ENCODE assay signal across 1 cellular context in the genomic region with DNA sequence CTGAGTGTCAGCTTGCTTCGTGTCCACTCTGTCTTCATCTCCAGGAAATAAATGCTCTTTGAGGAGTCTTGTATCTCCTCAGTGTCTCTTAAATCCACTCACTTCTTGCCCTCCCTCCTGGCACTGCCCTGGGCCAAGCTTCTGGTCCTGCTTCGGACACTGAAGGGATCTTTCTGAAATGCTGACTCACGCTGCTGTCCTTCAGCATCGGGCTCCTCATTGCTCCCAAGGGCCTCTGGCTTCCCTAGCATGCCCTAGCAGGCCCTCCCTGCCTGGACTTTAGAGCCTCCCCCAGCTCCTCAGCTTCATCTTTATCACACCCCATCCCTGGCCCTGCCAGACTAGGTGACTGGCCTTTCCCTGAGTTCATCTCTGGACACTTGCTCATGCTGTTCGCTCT.
TF ChIP-seq lines count a peak whose summit lies in the region.

No MANE protein-coding gene starts in this region.

TF ChIP-seq in GM23338, 12 proteins besides CTCF, POLR2A, EP300 and RAD21 (continued from another document):
- TF ChIP-seq, protein P1, sequence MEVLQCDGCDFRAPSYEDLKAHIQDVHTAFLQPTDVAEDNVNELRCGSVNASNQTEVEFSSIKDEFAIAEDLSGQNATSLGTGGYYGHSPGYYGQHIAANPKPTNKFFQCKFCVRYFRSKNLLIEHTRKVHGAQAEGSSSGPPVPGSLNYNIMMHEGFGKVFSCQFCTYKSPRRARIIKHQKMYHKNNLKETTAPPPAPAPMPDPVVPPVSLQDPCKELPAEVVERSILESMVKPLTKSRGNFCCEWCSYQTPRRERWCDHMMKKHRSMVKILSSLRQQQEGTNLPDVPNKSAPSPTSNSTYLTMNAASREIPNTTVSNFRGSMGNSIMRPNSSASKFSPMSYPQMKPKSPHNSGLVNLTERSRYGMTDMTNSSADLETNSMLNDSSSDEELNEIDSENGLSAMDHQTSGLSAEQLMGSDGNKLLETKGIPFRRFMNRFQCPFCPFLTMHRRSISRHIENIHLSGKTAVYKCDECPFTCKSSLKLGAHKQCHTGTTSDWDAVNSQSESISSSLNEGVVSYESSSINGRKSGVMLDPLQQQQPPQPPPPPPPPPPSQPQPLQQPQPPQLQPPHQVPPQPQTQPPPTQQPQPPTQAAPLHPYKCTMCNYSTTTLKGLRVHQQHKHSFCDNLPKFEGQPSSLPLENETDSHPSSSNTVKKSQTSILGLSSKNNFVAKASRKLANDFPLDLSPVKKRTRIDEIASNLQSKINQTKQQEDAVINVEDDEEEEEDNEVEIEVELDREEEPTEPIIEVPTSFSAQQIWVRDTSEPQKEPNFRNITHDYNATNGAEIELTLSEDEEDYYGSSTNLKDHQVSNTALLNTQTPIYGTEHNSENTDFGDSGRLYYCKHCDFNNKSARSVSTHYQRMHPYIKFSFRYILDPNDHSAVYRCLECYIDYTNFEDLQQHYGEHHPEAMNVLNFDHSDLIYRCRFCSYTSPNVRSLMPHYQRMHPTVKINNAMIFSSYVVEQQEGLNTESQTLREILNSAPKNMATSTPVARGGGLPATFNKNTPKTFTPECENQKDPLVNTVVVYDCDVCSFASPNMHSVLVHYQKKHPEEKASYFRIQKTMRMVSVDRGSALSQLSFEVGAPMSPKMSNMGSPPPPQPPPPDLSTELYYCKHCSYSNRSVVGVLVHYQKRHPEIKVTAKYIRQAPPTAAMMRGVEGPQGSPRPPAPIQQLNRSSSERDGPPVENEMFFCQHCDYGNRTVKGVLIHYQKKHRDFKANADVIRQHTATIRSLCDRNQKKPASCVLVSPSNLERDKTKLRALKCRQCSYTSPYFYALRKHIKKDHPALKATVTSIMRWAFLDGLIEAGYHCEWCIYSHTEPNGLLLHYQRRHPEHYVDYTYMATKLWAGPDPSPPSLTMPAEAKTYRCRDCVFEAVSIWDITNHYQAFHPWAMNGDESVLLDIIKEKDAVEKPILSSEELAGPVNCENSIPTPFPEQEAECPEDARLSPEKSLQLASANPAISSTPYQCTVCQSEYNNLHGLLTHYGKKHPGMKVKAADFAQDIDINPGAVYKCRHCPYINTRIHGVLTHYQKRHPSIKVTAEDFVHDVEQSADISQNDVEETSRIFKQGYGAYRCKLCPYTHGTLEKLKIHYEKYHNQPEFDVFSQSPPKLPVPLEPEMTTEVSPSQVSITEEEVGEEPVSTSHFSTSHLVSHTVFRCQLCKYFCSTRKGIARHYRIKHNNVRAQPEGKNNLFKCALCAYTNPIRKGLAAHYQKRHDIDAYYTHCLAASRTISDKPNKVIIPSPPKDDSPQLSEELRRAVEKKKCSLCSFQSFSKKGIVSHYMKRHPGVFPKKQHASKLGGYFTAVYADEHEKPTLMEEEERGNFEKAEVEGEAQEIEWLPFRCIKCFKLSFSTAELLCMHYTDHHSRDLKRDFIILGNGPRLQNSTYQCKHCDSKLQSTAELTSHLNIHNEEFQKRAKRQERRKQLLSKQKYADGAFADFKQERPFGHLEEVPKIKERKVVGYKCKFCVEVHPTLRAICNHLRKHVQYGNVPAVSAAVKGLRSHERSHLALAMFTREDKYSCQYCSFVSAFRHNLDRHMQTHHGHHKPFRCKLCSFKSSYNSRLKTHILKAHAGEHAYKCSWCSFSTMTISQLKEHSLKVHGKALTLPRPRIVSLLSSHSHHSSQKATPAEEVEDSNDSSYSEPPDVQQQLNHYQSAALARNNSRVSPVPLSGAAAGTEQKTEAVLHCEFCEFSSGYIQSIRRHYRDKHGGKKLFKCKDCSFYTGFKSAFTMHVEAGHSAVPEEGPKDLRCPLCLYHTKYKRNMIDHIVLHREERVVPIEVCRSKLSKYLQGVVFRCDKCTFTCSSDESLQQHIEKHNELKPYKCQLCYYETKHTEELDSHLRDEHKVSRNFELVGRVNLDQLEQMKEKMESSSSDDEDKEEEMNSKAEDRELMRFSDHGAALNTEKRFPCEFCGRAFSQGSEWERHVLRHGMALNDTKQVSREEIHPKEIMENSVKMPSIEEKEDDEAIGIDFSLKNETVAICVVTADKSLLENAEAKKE (CRISPR knock-in tag; IDR thresholded peaks at IDR 0.05), result no peak
- TF ChIP-seq JUNB (IDR thresholded peaks at IDR 0.05; ENCODE audit: unreplicated experiment), result no peak
- no peak for TF ChIP-seq CREB1 (CRISPR knock-in tag; IDR thresholded peaks at IDR 0.05; ENCODE audit: low read depth)
- TF ChIP-seq, protein P2, sequence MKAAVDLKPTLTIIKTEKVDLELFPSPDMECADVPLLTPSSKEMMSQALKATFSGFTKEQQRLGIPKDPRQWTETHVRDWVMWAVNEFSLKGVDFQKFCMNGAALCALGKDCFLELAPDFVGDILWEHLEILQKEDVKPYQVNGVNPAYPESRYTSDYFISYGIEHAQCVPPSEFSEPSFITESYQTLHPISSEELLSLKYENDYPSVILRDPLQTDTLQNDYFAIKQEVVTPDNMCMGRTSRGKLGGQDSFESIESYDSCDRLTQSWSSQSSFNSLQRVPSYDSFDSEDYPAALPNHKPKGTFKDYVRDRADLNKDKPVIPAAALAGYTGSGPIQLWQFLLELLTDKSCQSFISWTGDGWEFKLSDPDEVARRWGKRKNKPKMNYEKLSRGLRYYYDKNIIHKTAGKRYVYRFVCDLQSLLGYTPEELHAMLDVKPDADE (IDR thresholded peaks at IDR 0.05), result no peak
- no peak for TF ChIP-seq ZNF331 (CRISPR knock-in tag; IDR thresholded peaks at IDR 0.05; ENCODE audit: low read depth)
- TF ChIP-seq EZH2 (IDR thresholded peaks at IDR 0.05; ENCODE audit: low read depth, unreplicated experiment), result no peak
- no peak for TF ChIP-seq POLR2AphosphoS5 (IDR thresholded peaks at IDR 0.05; ENCODE audit: low read depth)
- TF ChIP-seq, protein P3, sequence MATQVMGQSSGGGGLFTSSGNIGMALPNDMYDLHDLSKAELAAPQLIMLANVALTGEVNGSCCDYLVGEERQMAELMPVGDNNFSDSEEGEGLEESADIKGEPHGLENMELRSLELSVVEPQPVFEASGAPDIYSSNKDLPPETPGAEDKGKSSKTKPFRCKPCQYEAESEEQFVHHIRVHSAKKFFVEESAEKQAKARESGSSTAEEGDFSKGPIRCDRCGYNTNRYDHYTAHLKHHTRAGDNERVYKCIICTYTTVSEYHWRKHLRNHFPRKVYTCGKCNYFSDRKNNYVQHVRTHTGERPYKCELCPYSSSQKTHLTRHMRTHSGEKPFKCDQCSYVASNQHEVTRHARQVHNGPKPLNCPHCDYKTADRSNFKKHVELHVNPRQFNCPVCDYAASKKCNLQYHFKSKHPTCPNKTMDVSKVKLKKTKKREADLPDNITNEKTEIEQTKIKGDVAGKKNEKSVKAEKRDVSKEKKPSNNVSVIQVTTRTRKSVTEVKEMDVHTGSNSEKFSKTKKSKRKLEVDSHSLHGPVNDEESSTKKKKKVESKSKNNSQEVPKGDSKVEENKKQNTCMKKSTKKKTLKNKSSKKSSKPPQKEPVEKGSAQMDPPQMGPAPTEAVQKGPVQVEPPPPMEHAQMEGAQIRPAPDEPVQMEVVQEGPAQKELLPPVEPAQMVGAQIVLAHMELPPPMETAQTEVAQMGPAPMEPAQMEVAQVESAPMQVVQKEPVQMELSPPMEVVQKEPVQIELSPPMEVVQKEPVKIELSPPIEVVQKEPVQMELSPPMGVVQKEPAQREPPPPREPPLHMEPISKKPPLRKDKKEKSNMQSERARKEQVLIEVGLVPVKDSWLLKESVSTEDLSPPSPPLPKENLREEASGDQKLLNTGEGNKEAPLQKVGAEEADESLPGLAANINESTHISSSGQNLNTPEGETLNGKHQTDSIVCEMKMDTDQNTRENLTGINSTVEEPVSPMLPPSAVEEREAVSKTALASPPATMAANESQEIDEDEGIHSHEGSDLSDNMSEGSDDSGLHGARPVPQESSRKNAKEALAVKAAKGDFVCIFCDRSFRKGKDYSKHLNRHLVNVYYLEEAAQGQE (IDR thresholded peaks at IDR 0.05; ENCODE audit: unreplicated experiment), result no peak
- no peak for TF ChIP-seq ZNF114 (CRISPR knock-in tag; IDR thresholded peaks at IDR 0.05)
- no peak for TF ChIP-seq NANOG (IDR thresholded peaks at IDR 0.05; ENCODE audit: borderline replicate concordance)
